ENCODE assay signal across 14 cellular contexts in genomic region chr11:2731285-2732125, GRCh38.
"Had no signal": no experiment of that assay in that cellular context is flagged by ENCODE, and none has a peak within 500 bp of the region (broad histone marks: within the 10 kb centered on the region; RNA-seq: fewer than 3 reads in every experiment).

No MANE protein-coding gene starts in this region.

- H3K9me3 ChIP-seq: colonic mucosa, esophagus muscularis mucosa, ovary, suprapubic skin had no signal

- DNase-seq: activated CD4-positive, alpha-beta memory T cell treated with anti-CD3 and anti-CD28 coated beads for 36 hours; activated naive CD4-positive, alpha-beta T cell treated with anti-CD3 and anti-CD28 coated beads, Interleukin-2, amount 10 ng/mL, durations not matched to agents 7 days and 5 days; activated T-cell treated with anti-CD3 and anti-CD28 coated beads, Interleukin-2, amount 50 U/mL, for 24 hours; colonic mucosa; kidney glomerular epithelial cell; mesendoderm; ovary; stimulated activated naive CD8-positive, alpha-beta T cell treated with anti-CD3 and anti-CD28 coated beads, Interleukin-15, Interleukin-2, amounts not matched to agents 100 U/mL and 50 U/mL, for 24 hours had no signal

- H3K4me2 ChIP-seq: neural progenitor cell had no signal

- H3K36me3 ChIP-seq: colonic mucosa, esophagus muscularis mucosa, neural progenitor cell, ovary, suprapubic skin had no signal

- H3K4me3 ChIP-seq: colonic mucosa, esophagus muscularis mucosa, neural progenitor cell, ovary, skin epidermis, suprapubic skin had no signal

- H3K27me3 ChIP-seq: colonic mucosa, esophagus muscularis mucosa, ovary, suprapubic skin had no signal

- ATAC-seq: SK-N-SH treated with all-trans-retinoic acid at 6 μM for 48 hours; stimulated activated naive CD8-positive, alpha-beta T cell treated with anti-CD3 and anti-CD28 coated beads, Interleukin-15, Interleukin-2, amounts not matched to agents 100 U/mL and 50 U/mL, for 24 hours had no signal

- H3K4me1 ChIP-seq: neural progenitor cell had no signal

- H2AFZ ChIP-seq: neural progenitor cell had no signal

- H3K27ac ChIP-seq: colonic mucosa, esophagus muscularis mucosa, neural progenitor cell, ovary, skin epidermis, suprapubic skin, VCaP had no signal

- H3K9ac ChIP-seq: neural progenitor cell had no signal
